In genomic region chr17:63071797-63072196, GRCh38 we compare ENCODE assay signal across 27 cellular contexts.
"Had no signal": no experiment of that assay in that cellular context is flagged by ENCODE, and none has a peak within 500 bp of the region (broad histone marks: within the 10 kb centered on the region; RNA-seq: fewer than 3 reads in every experiment).

No MANE protein-coding gene starts in this region.

- H3K27ac ChIP-seq: Peyer's patch, RWPE1, SJCRH30 had no signal

- H3K27me3 ChIP-seq: Peyer's patch, SJCRH30 had no signal

- H3K9ac ChIP-seq: SK-N-SH had no signal

- H3K9me3 Mint-ChIP-seq: activated naive CD8-positive, alpha-beta T cell treated with anti-CD3 and anti-CD28 coated beads, Interleukin-2, amount 10 ng/mL, durations not matched to agents 7 days and 5 days had no signal

- H3K36me3 Mint-ChIP-seq: activated naive CD8-positive, alpha-beta T cell treated with anti-CD3 and anti-CD28 coated beads, Interleukin-2, amount 10 ng/mL, durations not matched to agents 7 days and 5 days had no signal

- H3K4me3 Mint-ChIP-seq: activated naive CD8-positive, alpha-beta T cell treated with anti-CD3 and anti-CD28 coated beads, Interleukin-2, amount 10 ng/mL, durations not matched to agents 7 days and 5 days had no signal

- H3K4me1 ChIP-seq: Peyer's patch, SJCRH30 had no signal

- H3K27me3 Mint-ChIP-seq: activated naive CD8-positive, alpha-beta T cell treated with anti-CD3 and anti-CD28 coated beads, Interleukin-2, amount 10 ng/mL, durations not matched to agents 7 days and 5 days had no signal

- H3K4me3 ChIP-seq: Peyer's patch, SJCRH30 had no signal

- FAIRE-seq: bronchial epithelial cell had no signal

- H3K4me2 ChIP-seq: SK-N-SH had no signal

- ATAC-seq: activated CD4-positive, CD25-positive, alpha-beta regulatory T cell treated with anti-CD3 and anti-CD28 coated beads, Interleukin-2, amount 50 U/mL, for 24 hours had no signal

- H3K27ac Mint-ChIP-seq: activated naive CD8-positive, alpha-beta T cell treated with anti-CD3 and anti-CD28 coated beads, Interleukin-2, amount 10 ng/mL, durations not matched to agents 7 days and 5 days had no signal

- H3K36me3 ChIP-seq: Peyer's patch, SJCRH30 had no signal

- H3K9me3 ChIP-seq: Peyer's patch, SJCRH30, SK-N-SH had no signal

- DNase-seq: activated CD4-positive, alpha-beta T cell treated with anti-CD3 and anti-CD28 coated beads for 48 hours; activated CD4-positive, alpha-beta T cell treated with anti-CD3 and anti-CD28 coated beads, Interleukin-2, amount 50 U/mL, for 48 hours; activated effector memory CD4-positive, alpha-beta T cell treated with Interleukin-2 at 50 U/mL for 16 hours; activated naive CD4-positive, alpha-beta T cell treated with Interleukin-2 at 50 U/mL for 16 hours; activated naive CD8-positive, alpha-beta T cell treated with anti-CD3 and anti-CD28 coated beads, Interleukin-2, amount 10 ng/mL, durations not matched to agents 7 days and 5 days; activated T-cell treated with anti-CD3 and anti-CD28 coated beads for 4 hours; aorta; central memory CD4-positive, alpha-beta T cell; IMR-90; KBM-7; NCI-H1092; NCI-H1417 treated with DMSO at 0.1 percent for 48 hours; NCI-H1694; NCI-H2029; NCI-H2107; NCI-H2171 treated with DMSO at 0.1 percent for 48 hours; NCI-H226; NCI-H526; NCI-H774; Peyer's patch; Right ventricle myocardium superior; SJCRH30; SK-N-SH; T-helper 1 cell had no signal
